Comparison of ENCODE assay signal across 9 cellular contexts in the genomic region with DNA sequence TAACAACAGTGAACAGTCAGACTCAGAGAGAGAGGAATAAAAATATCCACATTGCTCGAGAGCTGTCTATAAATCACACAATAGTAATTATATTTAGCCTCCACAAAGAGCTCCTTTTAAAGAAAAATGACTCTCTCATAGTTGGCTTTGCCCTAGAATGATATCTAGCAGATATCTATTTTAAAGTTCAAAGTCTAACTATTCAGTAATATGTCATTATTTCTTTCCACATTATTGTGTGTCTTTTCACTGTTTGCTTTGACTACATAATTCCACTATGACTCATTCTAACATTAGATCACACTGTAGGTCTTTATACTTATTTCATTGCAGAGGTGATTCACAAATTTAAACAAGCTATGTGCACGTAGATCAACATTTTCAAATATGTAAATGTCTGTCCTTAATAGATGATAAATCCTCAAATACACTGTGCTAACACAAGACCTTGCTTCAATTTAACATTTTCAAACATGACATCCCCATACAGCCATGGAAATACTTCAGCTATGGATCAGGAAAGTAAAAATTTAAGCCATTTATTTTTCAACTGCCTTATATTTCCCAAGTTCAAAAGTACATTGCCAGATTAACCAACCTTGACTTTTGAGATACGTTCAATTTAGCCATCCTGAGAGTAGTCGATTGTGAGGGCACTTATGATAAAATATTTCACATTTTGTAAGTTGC.
A peak's percentile ranks its signal among the peaks of the same experiment; 100 is the strongest.
DNase-seq lines count a peak whose midpoint lies in the region; ATAC-seq, FAIRE-seq and TF ChIP-seq lines count a peak whose summit lies in the region.
"Had no signal": no experiment of that assay in that cellular context is flagged by ENCODE, and none has a peak within 500 bp of the region (broad histone marks: within the 10 kb centered on the region; RNA-seq: fewer than 3 reads in every experiment).

No MANE protein-coding gene starts in this region.

- dilution Hi-C loops in keratinocyte (cut with MboI; ENCODE audit: extremely low pct_ligation_motif_present, low sequenced_read_pairs): no loop called here

- TF ChIP-seq CTCF in keratinocyte (optimal IDR thresholded peaks at IDR 0.05 in 1 of 3, IDR thresholded peaks at IDR 0.05 in 1 of 3, conservative IDR thresholded peaks at IDR 0.05 in 1 of 3; ENCODE audit: extremely low read depth in 1 of 3, insufficient read depth in 2 of 3, low read length in 3 of 3) (no peak), gastroesophageal sphincter (IDR thresholded peaks at IDR 0.05) (no peak)

- H2AFZ ChIP-seq in keratinocyte (ENCODE audit: control insufficient read depth, low read length): peak overlapping the region; percentile 24

- peaks cover 4% of the 10 kb centered on the region for H3K4me1 ChIP-seq in keratinocyte (ENCODE audit: control insufficient read depth, extremely low read depth, insufficient read depth, low read length)
- peaks cover 0 to 7% (median 0%) of the 10 kb centered on the region in 3 donors for H3K4me1 ChIP-seq in gastroesophageal sphincter

- no peak for TF ChIP-seq EP300 in gastroesophageal sphincter (IDR thresholded peaks at IDR 0.05)

- no peak for TF ChIP-seq POLR2A in gastroesophageal sphincter (IDR thresholded peaks at IDR 0.05)

- H3K4me3 Mint-ChIP-seq in activated naive CD8-positive, alpha-beta T cell: no peak overlapping the region
- H3K4me3 Mint-ChIP-seq in activated naive CD8-positive, alpha-beta T cell treated with anti-CD3 and anti-CD28 coated beads for 36 hours: no peak overlapping the region
- H3K4me3 Mint-ChIP-seq in activated T-helper 17 cell treated with anti-CD3 and anti-CD28 coated beads, Interleukin-2, amount 50 U/mL, for 72 hours: no peak overlapping the region

- peak overlapping the region; percentile 66 for H3K9ac ChIP-seq in keratinocyte (ENCODE audit: control insufficient read depth, extremely low read depth, insufficient read depth, low read length)

- H3K9me3 ChIP-seq in keratinocyte (ENCODE audit: control insufficient read depth, low read depth, low read length): no peaks in the 10 kb centered on the region
- H3K9me3 ChIP-seq in gastroesophageal sphincter: no peaks in the 10 kb centered on the region

- 24 to 45% methylated on average over 4 of the region's 4 CpGs for WGBS in gastroesophageal sphincter (ENCODE audit: low coverage in 1 of 2), 2 donors

- H3K27me3 ChIP-seq in keratinocyte (ENCODE audit: control insufficient read depth, extremely low read depth, insufficient read depth, low read length): no peaks in the 10 kb centered on the region
- H3K27me3 ChIP-seq in gastroesophageal sphincter: no peaks in the 10 kb centered on the region

- H3K36me3 ChIP-seq in keratinocyte (ENCODE audit: control insufficient read depth in 2 of 2, extremely low read depth in 1 of 2, insufficient read depth in 2 of 2, low read length in 2 of 2): no peaks in the 10 kb centered on the region
- H3K36me3 ChIP-seq in gastroesophageal sphincter: no peaks in the 10 kb centered on the region

- H3K9me1 ChIP-seq in keratinocyte (ENCODE audit: control insufficient read depth, extremely low read depth, insufficient read depth, low read length): no peaks in the 10 kb centered on the region

- peaks cover 7% of the 10 kb centered on the region for H3K4me1 Mint-ChIP-seq in activated naive CD8-positive, alpha-beta T cell (ENCODE audit: low read depth)
- peaks cover 4% of the 10 kb centered on the region for H3K4me1 Mint-ChIP-seq in activated naive CD8-positive, alpha-beta T cell treated with anti-CD3 and anti-CD28 coated beads for 36 hours
- peaks cover 4% of the 10 kb centered on the region for H3K4me1 Mint-ChIP-seq in activated T-helper 17 cell treated with anti-CD3 and anti-CD28 coated beads, Interleukin-2, amount 50 U/mL, for 72 hours

- H3K79me2 ChIP-seq in keratinocyte (ENCODE audit: control insufficient read depth, insufficient read depth, low read length): no peaks in the 10 kb centered on the region

- peak overlapping the region; percentile 91 for H3K27ac ChIP-seq in keratinocyte (ENCODE audit: control insufficient read depth, insufficient read depth, low read length)
- peak overlapping the region in 1 of 4 donors; percentile 47 for H3K27ac ChIP-seq in gastroesophageal sphincter

- H3K36me3 Mint-ChIP-seq in activated naive CD8-positive, alpha-beta T cell: no peaks in the 10 kb centered on the region
- peaks cover 1% of the 10 kb centered on the region for H3K36me3 Mint-ChIP-seq in activated naive CD8-positive, alpha-beta T cell treated with anti-CD3 and anti-CD28 coated beads for 36 hours
- H3K36me3 Mint-ChIP-seq in activated T-helper 17 cell treated with anti-CD3 and anti-CD28 coated beads, Interleukin-2, amount 50 U/mL, for 72 hours (ENCODE audit: low read depth): no peaks in the 10 kb centered on the region

- peaks cover 2% of the 10 kb centered on the region for H3K27me3 Mint-ChIP-seq in activated naive CD8-positive, alpha-beta T cell
- peaks cover 3% of the 10 kb centered on the region for H3K27me3 Mint-ChIP-seq in activated naive CD8-positive, alpha-beta T cell treated with anti-CD3 and anti-CD28 coated beads for 36 hours
- H3K27me3 Mint-ChIP-seq in activated T-helper 17 cell treated with anti-CD3 and anti-CD28 coated beads, Interleukin-2, amount 50 U/mL, for 72 hours: no peaks in the 10 kb centered on the region

- H3K27ac Mint-ChIP-seq in activated naive CD8-positive, alpha-beta T cell: peak overlapping the region; percentile 24
- no peak overlapping the region for H3K27ac Mint-ChIP-seq in activated naive CD8-positive, alpha-beta T cell treated with anti-CD3 and anti-CD28 coated beads for 36 hours
- no peak overlapping the region for H3K27ac Mint-ChIP-seq in activated T-helper 17 cell treated with anti-CD3 and anti-CD28 coated beads, Interleukin-2, amount 50 U/mL, for 72 hours

- H3K4me3 ChIP-seq in keratinocyte (ENCODE audit: control insufficient read depth in 2 of 3, extremely low read depth in 1 of 3, insufficient read depth in 2 of 3, low read depth in 1 of 3, low read length in 3 of 3): peak overlapping the region in 1 of 3 experiments; percentile 9
- no peak overlapping the region for H3K4me3 ChIP-seq in gastroesophageal sphincter

- peak; percentile 68 for FAIRE-seq in keratinocyte (lab: Jason Lieb, UNC)

- no peaks in the 10 kb centered on the region for H3K9me3 Mint-ChIP-seq in activated naive CD8-positive, alpha-beta T cell (ENCODE audit: low read depth)
- H3K9me3 Mint-ChIP-seq in activated naive CD8-positive, alpha-beta T cell treated with anti-CD3 and anti-CD28 coated beads for 36 hours: no peaks in the 10 kb centered on the region
- no peaks in the 10 kb centered on the region for H3K9me3 Mint-ChIP-seq in activated T-helper 17 cell treated with anti-CD3 and anti-CD28 coated beads, Interleukin-2, amount 50 U/mL, for 72 hours

- no peak for DNase-seq in activated naive CD8-positive, alpha-beta T cell treated with anti-CD3 and anti-CD28 coated beads for 36 hours
- DNase-seq in keratinocyte (ENCODE audit: low read depth, low spot score): peak; percentile 55
- DNase-seq in D341Med (ENCODE audit: low spot score): no peak
- no peak for DNase-seq in KG1 (lab: John Stamatoyannopoulos, UW)
- DNase-seq: COR-L47 had no signal

- no peaks in the 10 kb centered on the region for H4K20me1 ChIP-seq in keratinocyte (ENCODE audit: control insufficient read depth, extremely low read depth, insufficient read depth, low read length)

- ATAC-seq in activated T-helper 17 cell treated with anti-CD3 and anti-CD28 coated beads, Interleukin-2, amount 50 U/mL, for 72 hours (replicated peaks): peak; percentile 95
- ATAC-seq in GM19324 (IDR thresholded peaks at IDR 0.05; ENCODE audit: low FRiP score, unreplicated experiment): no peak
- no peak for ATAC-seq in gastroesophageal sphincter

- H3K4me2 ChIP-seq in keratinocyte (ENCODE audit: control insufficient read depth, extremely low read depth, insufficient read depth, low read depth, low read length): peak overlapping the region; percentile 51
